ENCODE assay signal across 22 cellular contexts in the genomic region with DNA sequence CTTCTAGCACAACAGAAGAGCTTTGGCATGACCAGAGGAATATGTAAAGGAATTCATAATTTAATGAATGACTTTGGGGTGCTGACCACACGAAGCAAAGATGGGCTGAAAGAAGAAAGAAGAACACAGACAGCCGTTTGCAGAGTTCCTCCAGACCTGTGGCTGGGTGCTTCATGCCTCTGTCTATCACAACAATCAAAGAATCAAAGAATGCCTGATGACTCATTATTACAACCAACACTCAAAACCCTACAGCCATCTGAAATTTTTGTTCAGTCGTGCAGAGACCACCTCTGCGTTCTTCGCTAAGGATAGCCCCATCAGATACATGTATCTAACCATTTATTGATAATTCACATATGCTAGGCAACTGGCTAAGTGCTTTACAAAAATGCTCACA.
A peak's percentile ranks its signal among the peaks of the same experiment; 100 is the strongest.
DNase-seq lines count a peak whose midpoint lies in the region; ATAC-seq and TF ChIP-seq lines count a peak whose summit lies in the region.
"Had no signal": no experiment of that assay in that cellular context is flagged by ENCODE, and none has a peak within 500 bp of the region (broad histone marks: within the 10 kb centered on the region; RNA-seq: fewer than 3 reads in every experiment).

No MANE protein-coding gene starts in this region.

- H4K91ac ChIP-seq in trophoblast cell (ENCODE audit: low read depth, low read length), result no peak overlapping the region

- peak overlapping the region; percentile 43 for H2BK120ac ChIP-seq in trophoblast cell (ENCODE audit: insufficient read depth, low read length, poor library complexity)

- TF ChIP-seq CTCF in gastroesophageal sphincter (IDR thresholded peaks at IDR 0.05), result no peak

- H3K4me1 ChIP-seq in gastroesophageal sphincter, result peaks cover 10 to 64% (median 23%) of the 10 kb centered on the region in 3 donors
- H3K4me1 ChIP-seq in trophoblast cell (ENCODE audit: control insufficient read depth in 1 of 2, insufficient read depth in 2 of 2, low read length in 2 of 2), result peaks cover 19 to 34% of the 10 kb centered on the region in 2 experiments
- H3K4me1 ChIP-seq: HAP-1 had no signal

- peak; percentile 10; the same call in 2 of the 3 replicates for ATAC-seq in SK-N-SH treated with all-trans-retinoic acid at 6 μM for 48 hours
- ATAC-seq in gastroesophageal sphincter, result no peak
- ATAC-seq in esophagus mucosa, result no peak
- ATAC-seq: K562, PC-3, T-helper 17 cell had no signal

- H3K18ac ChIP-seq in trophoblast cell (ENCODE audit: low read length), result peak overlapping the region; percentile 46

- no peak for TF ChIP-seq EP300 in gastroesophageal sphincter (IDR thresholded peaks at IDR 0.05)

- H3K4ac ChIP-seq in trophoblast cell (ENCODE audit: low read depth, low read length), result no peak overlapping the region

- no peaks in the 10 kb centered on the region for H3K27me3 ChIP-seq in gastroesophageal sphincter
- no peaks in the 10 kb centered on the region for H3K27me3 ChIP-seq in trophoblast cell (ENCODE audit: insufficient read depth, low read length)
- H3K27me3 ChIP-seq: breast epithelium, spleen had no signal

- H3K23ac ChIP-seq in trophoblast cell (ENCODE audit: low read length), result no peak overlapping the region

- H4K8ac ChIP-seq in trophoblast cell (ENCODE audit: low read depth, low read length), result peak overlapping the region; percentile 45

- H3K27ac ChIP-seq in gastroesophageal sphincter (peak overlapping the region in 3 of 4 donors; percentile 65 to 77 (median 71)), trophoblast cell (ENCODE audit: low read depth, low read length) (peak overlapping the region; percentile 55)
- H3K27ac ChIP-seq: VCaP had no signal

- no peak overlapping the region for H3K9ac ChIP-seq in trophoblast cell (ENCODE audit: low read length)

- peaks cover 2% of the 10 kb centered on the region for H3K79me2 ChIP-seq in trophoblast cell (ENCODE audit: control insufficient read depth, insufficient read depth, low read length, poor library complexity)

- H2AFZ ChIP-seq in trophoblast cell (ENCODE audit: insufficient read depth, low read length, poor library complexity), result no peak overlapping the region

- H3K36me3 ChIP-seq in gastroesophageal sphincter (no peaks in the 10 kb centered on the region), trophoblast cell (ENCODE audit: control insufficient read depth in 1 of 2, insufficient read depth in 2 of 2, low read length in 2 of 2) (no peaks in the 10 kb centered on the region)
- H3K36me3 ChIP-seq: breast epithelium, HAP-1, spleen had no signal

- H3K79me1 ChIP-seq in trophoblast cell (ENCODE audit: low read length), result peaks cover 27% of the 10 kb centered on the region

- peak overlapping the region; percentile 55 for H3K14ac ChIP-seq in trophoblast cell (ENCODE audit: low read length)

- H3K9me3 ChIP-seq in gastroesophageal sphincter, result no peaks in the 10 kb centered on the region
- H3K9me3 ChIP-seq in trophoblast cell (ENCODE audit: insufficient read depth, low read depth, low read length), result no peaks in the 10 kb centered on the region
- H3K9me3 ChIP-seq: breast epithelium, HAP-1, spleen had no signal

- peak; percentile 40 for DNase-seq in Daoy (ENCODE audit: low read depth)
- DNase-seq in trophoblast cell, result peak in 1 of 2 donors; percentile 6
- DNase-seq in cerebellar nuclear complex (lab: John Stamatoyannopoulos, UW), result no peak
- DNase-seq in mucosa of gallbladder (ENCODE audit: low spot score), result no peak
- DNase-seq in NCI-H146 treated with DMSO at 0.1 percent for 48 hours (lab: John Stamatoyannopoulos, UW; ENCODE audit: unreplicated experiment), result no peak
- DNase-seq: activated CD8-positive, alpha-beta memory T cell treated with anti-CD3 and anti-CD28 coated beads, Interleukin-2, amount 50 U/mL, for 4 hours; NCI-H1694 treated with DMSO at 0.1 percent for 48 hours; NCI-H2227 treated with DMSO at 0.1 percent for 48 hours; NCI-H748 treated with DMSO at 0.1 percent for 48 hours; PC-3; SIG-M5; spleen; stimulated activated CD4-positive, alpha-beta T cell treated with anti-CD3 and anti-CD28 coated beads, Interleukin-4, amount 100 ng/mL, for 1 hour; stimulated activated naive CD4-positive, alpha-beta T cell; T-helper 17 cell had no signal

- H3K4me2 ChIP-seq in trophoblast cell (ENCODE audit: low read length), result no peak overlapping the region

- TF ChIP-seq POLR2A in gastroesophageal sphincter (IDR thresholded peaks at IDR 0.05), result no peak

- whole genome bisulfite sequencing in gastroesophageal sphincter (ENCODE audit: low coverage in 1 of 2), 2 donors, result 73 to 79% methylated on average over 5 of the region's 5 CpGs
- no CpG with 5 or more reads among the region's 5 CpGs for WGBS in trophoblast cell (ENCODE audit: extremely low coverage, insufficient coverage, insufficient read length)

- peak overlapping the region; percentile 63 for H2BK5ac ChIP-seq in trophoblast cell (ENCODE audit: low read depth, low read length, poor library complexity)

- no peak overlapping the region for H3K4me3 ChIP-seq in gastroesophageal sphincter
- H3K4me3 ChIP-seq in trophoblast cell (ENCODE audit: low read depth, low read length), result no peak overlapping the region
- H3K4me3 ChIP-seq: breast epithelium, HAP-1, K562, spleen had no signal

- no peak overlapping the region for H2AK5ac ChIP-seq in trophoblast cell (ENCODE audit: low read length)

- H2BK12ac ChIP-seq in trophoblast cell (ENCODE audit: low read length), result peak overlapping the region; percentile 61

- H4K12ac ChIP-seq in trophoblast cell (ENCODE audit: low read depth, low read length), result no peak overlapping the region

TF ChIP-seq in SK-N-SH treated with all-trans-retinoic acid at 6 μM for 48 hours, 23 proteins besides CTCF, POLR2A, EP300 and RAD21 (continues in another document):
- TF ChIP-seq ESRRG (CRISPR knock-in tag; IDR thresholded peaks at IDR 0.05) (no peak), ARNTL (CRISPR knock-in tag; IDR thresholded peaks at IDR 0.05; ENCODE audit: borderline replicate concordance, low read depth) (no peak), RARB (CRISPR knock-in tag; IDR thresholded peaks at IDR 0.05) (no peak), ZFP30 (CRISPR knock-in tag; IDR thresholded peaks at IDR 0.05) (no peak), CSDC2 (CRISPR knock-in tag; IDR thresholded peaks at IDR 0.05) (no peak), ZNF70 (CRISPR knock-in tag; IDR thresholded peaks at IDR 0.05) (no peak), GLIS3 (CRISPR knock-in tag; IDR thresholded peaks at IDR 0.05) (no peak), TCF4 (CRISPR knock-in tag; IDR thresholded peaks at IDR 0.05; ENCODE audit: borderline replicate concordance) (no peak), PATZ1 (CRISPR knock-in tag; IDR thresholded peaks at IDR 0.05; ENCODE audit: borderline replicate concordance) (no peak), CSRNP3 (CRISPR knock-in tag; IDR thresholded peaks at IDR 0.05) (no peak)
- TF ChIP-seq, protein P1, sequence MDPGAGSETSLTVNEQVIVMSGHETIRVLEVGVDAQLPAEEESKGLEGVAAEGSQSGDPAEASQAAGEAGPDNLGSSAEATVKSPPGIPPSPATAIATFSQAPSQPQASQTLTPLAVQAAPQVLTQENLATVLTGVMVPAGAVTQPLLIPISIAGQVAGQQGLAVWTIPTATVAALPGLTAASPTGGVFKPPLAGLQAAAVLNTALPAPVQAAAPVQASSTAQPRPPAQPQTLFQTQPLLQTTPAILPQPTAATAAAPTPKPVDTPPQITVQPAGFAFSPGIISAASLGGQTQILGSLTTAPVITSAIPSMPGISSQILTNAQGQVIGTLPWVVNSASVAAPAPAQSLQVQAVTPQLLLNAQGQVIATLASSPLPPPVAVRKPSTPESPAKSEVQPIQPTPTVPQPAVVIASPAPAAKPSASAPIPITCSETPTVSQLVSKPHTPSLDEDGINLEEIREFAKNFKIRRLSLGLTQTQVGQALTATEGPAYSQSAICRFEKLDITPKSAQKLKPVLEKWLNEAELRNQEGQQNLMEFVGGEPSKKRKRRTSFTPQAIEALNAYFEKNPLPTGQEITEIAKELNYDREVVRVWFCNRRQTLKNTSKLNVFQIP (CRISPR knock-in tag; IDR thresholded peaks at IDR 0.05; ENCODE audit: borderline replicate concordance, low read depth), result no peak
